ENCODE assay signal across 1 cellular context in genomic region chr14:71377099-71377498, GRCh38.
TF ChIP-seq lines count a peak whose summit lies in the region.

No MANE protein-coding gene starts in this region.

TF ChIP-seq in GM12878, 131 proteins besides CTCF, POLR2A, EP300 and RAD21 (continued from another document):
- TF ChIP-seq, protein P1, sequence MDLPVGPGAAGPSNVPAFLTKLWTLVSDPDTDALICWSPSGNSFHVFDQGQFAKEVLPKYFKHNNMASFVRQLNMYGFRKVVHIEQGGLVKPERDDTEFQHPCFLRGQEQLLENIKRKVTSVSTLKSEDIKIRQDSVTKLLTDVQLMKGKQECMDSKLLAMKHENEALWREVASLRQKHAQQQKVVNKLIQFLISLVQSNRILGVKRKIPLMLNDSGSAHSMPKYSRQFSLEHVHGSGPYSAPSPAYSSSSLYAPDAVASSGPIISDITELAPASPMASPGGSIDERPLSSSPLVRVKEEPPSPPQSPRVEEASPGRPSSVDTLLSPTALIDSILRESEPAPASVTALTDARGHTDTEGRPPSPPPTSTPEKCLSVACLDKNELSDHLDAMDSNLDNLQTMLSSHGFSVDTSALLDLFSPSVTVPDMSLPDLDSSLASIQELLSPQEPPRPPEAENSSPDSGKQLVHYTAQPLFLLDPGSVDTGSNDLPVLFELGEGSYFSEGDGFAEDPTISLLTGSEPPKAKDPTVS (IDR thresholded peaks at IDR 0.05; ENCODE audit: low read depth, low read length): no peak
